22 cellular contexts compared by ENCODE assay signal in genomic region chr12:16950041-16950677, GRCh38.
DNase-seq lines count a peak whose midpoint lies in the region; ATAC-seq and TF ChIP-seq lines count a peak whose summit lies in the region.
"Had no signal": no experiment of that assay in that cellular context is flagged by ENCODE, and none has a peak within 500 bp of the region (broad histone marks: within the 10 kb centered on the region; RNA-seq: fewer than 3 reads in every experiment).

No MANE protein-coding gene starts in this region.

- H3K4me3 Mint-ChIP-seq in WTC11 = no peak overlapping the region

- POLR2A ChIA-PET in WTC11 (lab: Charles Lee) = no interaction called here

- no peaks in the 10 kb centered on the region for H3K36me3 Mint-ChIP-seq in WTC11

- peak; percentile 96 for ATAC-seq in WTC11
- peak; percentile 80 for ATAC-seq in sciatic nerve
- no peak for ATAC-seq in GM21528 (IDR thresholded peaks at IDR 0.05; ENCODE audit: low FRiP score, unreplicated experiment)
- no peak for ATAC-seq in aorta (ENCODE audit: low FRiP score)
- ATAC-seq: HepG2, left lung, Right ventricle myocardium inferior had no signal

- CTCF ChIA-PET in WTC11 (lab: Charles Lee) = interaction anchor here (0.7 to 2.1 kb wide), 7 partner anchors 10 to 578 kb away, joined by 3 to 26 read pairs (median 3); no protein-coding TSS in a partner anchor

- H3K27ac Mint-ChIP-seq in WTC11 = no peak overlapping the region

- intact Hi-C loops in sciatic nerve (cut with DNase I) = no loop called here
- intact Hi-C loops in aorta (cut with DNase I) = no loop called here

- no peaks in the 10 kb centered on the region for H3K9me3 ChIP-seq in aorta (ENCODE audit: control insufficient read depth, low read length)
- H3K9me3 ChIP-seq: left lung, transverse colon had no signal

- no peaks in the 10 kb centered on the region for H3K27me3 ChIP-seq in aorta (ENCODE audit: control insufficient read depth in 1 of 2, insufficient read depth in 2 of 2, low read length in 1 of 2)
- H3K27me3 ChIP-seq: brain microvascular endothelial cell, left lung, transverse colon had no signal

- no peaks in the 10 kb centered on the region for H3K4me1 ChIP-seq in aorta (ENCODE audit: control insufficient read depth in 1 of 2, insufficient read depth in 2 of 2, low read length in 2 of 2)
- H3K4me1 ChIP-seq: left lung, transverse colon had no signal

- H3K27ac ChIP-seq in aorta (ENCODE audit: low read depth in 1 of 2, low read length in 2 of 2) = no peak overlapping the region
- H3K27ac ChIP-seq: brain microvascular endothelial cell, left lung, PC-9, skin epidermis, transverse colon had no signal

- TF ChIP-seq CTCF in WTC11 (IDR thresholded peaks at IDR 0.05) = no peak

- no peak overlapping the region for H3K4me3 ChIP-seq in aorta (ENCODE audit: low read length in 2 of 2)
- H3K4me3 ChIP-seq: left lung, PC-9, skin epidermis, transverse colon had no signal

- no peaks in the 10 kb centered on the region for H3K36me3 ChIP-seq in aorta (ENCODE audit: control insufficient read depth in 1 of 2, insufficient read depth in 2 of 2, low read length in 1 of 2)
- H3K36me3 ChIP-seq: brain microvascular endothelial cell, left lung, transverse colon had no signal

- no peaks in the 10 kb centered on the region for H3K9me3 Mint-ChIP-seq in WTC11

- H3K4me1 Mint-ChIP-seq in WTC11 = peaks cover 17% of the 10 kb centered on the region

- 38 to 45% methylated on average over 5 of the region's 5 CpGs for WGBS in aorta, 2 donors

- peak; percentile 91 for DNase-seq in NCI-H146 (lab: John Stamatoyannopoulos, UW)
- peak; percentile 21 for DNase-seq in WTC11 (ENCODE audit: low spot score)
- peak; percentile 12 for DNase-seq in iPS-NIHi7 (ENCODE audit: extremely low spot score)
- no peak for DNase-seq in sciatic nerve (ENCODE audit: low spot score)
- DNase-seq in SIG-M5 (lab: John Stamatoyannopoulos, UW) = no peak
- no peak for DNase-seq in aorta
- DNase-seq: activated naive CD4-positive, alpha-beta T cell treated with Interleukin-2 at 50 U/mL for 16 hours; brain microvascular endothelial cell; effector CD8-positive, alpha-beta T cell; foreskin fibroblast; Karpas-422; left lung; NCI-H1436 treated with DMSO at 0.1 percent for 48 hours; PC-9; stimulated activated CD4-positive, alpha-beta T cell treated with anti-CD3 and anti-CD28 coated beads, Interleukin-2, amount 100 ng/mL, for 24 hours; SW 1271; T-helper 9 cell; transverse colon had no signal

- H3K27me3 Mint-ChIP-seq in WTC11 (ENCODE audit: low read depth) = no peaks in the 10 kb centered on the region

TF ChIP-seq in WTC11, 78 proteins besides CTCF, POLR2A, EP300 and RAD21:
- TF ChIP-seq ETV6 (CRISPR knock-in tag; IDR thresholded peaks at IDR 0.05) (no peak), NR2C2 (CRISPR knock-in tag; IDR thresholded peaks at IDR 0.05) (no peak), ZNF512 (CRISPR knock-in tag; IDR thresholded peaks at IDR 0.05; ENCODE audit: borderline replicate concordance) (no peak), SP1 (CRISPR knock-in tag; conservative IDR thresholded peaks at IDR 0.05) (no peak), USF2 (CRISPR knock-in tag; IDR thresholded peaks at IDR 0.05) (no peak), ZNF532 (CRISPR knock-in tag; IDR thresholded peaks at IDR 0.05; ENCODE audit: borderline replicate concordance) (no peak), ZNF219 (CRISPR knock-in tag; IDR thresholded peaks at IDR 0.05; ENCODE audit: borderline replicate concordance) (no peak), ZNF263 (CRISPR knock-in tag; IDR thresholded peaks at IDR 0.05; ENCODE audit: low read depth) (no peak)

Comparison
In these comparisons a context has a peak if more than half of its experiments do, and no peak if none do; other contexts are left out.
1. DNase-seq: peak in NCI-H146 (single experiment), WTC11 (single experiment) and iPS-NIHi7 (single experiment); none in sciatic nerve (single experiment), SIG-M5 (single experiment) and aorta (0 of 2).
2. ATAC-seq: peak in WTC11 (single experiment) and sciatic nerve (single experiment); none in GM21528 (single experiment) and aorta (single experiment).